Comparison of ENCODE assay signal across 8 cellular contexts in genomic region chr19:38266981-38267597, GRCh38. TPM values are rescaled to one million over a fixed set of nuclear protein-coding genes. Genes with fewer than 3 reads are reported as not detected.
DNase-seq lines count a peak whose midpoint lies in the region; ATAC-seq, FAIRE-seq and TF ChIP-seq lines count a peak whose summit lies in the region.

No MANE protein-coding gene starts in this region.

- TF ChIP-seq CTCF in fibroblast of pulmonary artery (IDR thresholded peaks at IDR 0.05; ENCODE audit: low read length, missing control alignments) (no peak), prostate gland (IDR thresholded peaks at IDR 0.05) (no peak)

- H3K36me3 ChIP-seq in prostate gland, result no peaks in the 10 kb centered on the region

- no peaks in the 10 kb centered on the region for H3K27me3 ChIP-seq in prostate gland (replicated peaks; ENCODE audit: insufficient read depth)

- no peak for ATAC-seq in HG02571 (IDR thresholded peaks at IDR 0.05; ENCODE audit: unreplicated experiment)
- no peak for ATAC-seq in HG02870 (IDR thresholded peaks at IDR 0.05; ENCODE audit: unreplicated experiment)

- H3K4me1 ChIP-seq in prostate gland (replicated peaks), result peaks cover 7% of the 10 kb centered on the region

- H3K4me3 ChIP-seq in fibroblast of pulmonary artery (replicated peaks; ENCODE audit: low read depth, low read length), result no peak overlapping the region
- peak overlapping the region; percentile 3 to 81 for H3K4me3 ChIP-seq in prostate gland

- FAIRE-seq in RCC 7860 (lab: Jason Lieb, UNC) (peak; percentile 48), GM19239 (lab: Jason Lieb, UNC) (no peak)

- intact Hi-C loops in prostate gland (cut with DNase I), result no loop called here

- WGBS in prostate gland, result 41% methylated on average over 12 of the region's 12 CpGs

- H3K9me3 ChIP-seq in prostate gland, result no peaks in the 10 kb centered on the region

- DNase-seq in ELR (ENCODE audit: low read depth) (peak; percentile 61), RCC 7860 (ENCODE audit: low spot score) (peak; percentile 63), fibroblast of pulmonary artery (ENCODE audit: low read depth) (peak; percentile 58), prostate gland (ENCODE audit: low spot score) (no peak), NCI-H748 (lab: John Stamatoyannopoulos, UW; ENCODE audit: unreplicated experiment) (no peak), GM19239 (ENCODE audit: insufficient read length, low spot score) (no peak)

- TF ChIP-seq POLR2A in prostate gland (IDR thresholded peaks at IDR 0.05), result no peak

- peak overlapping the region; percentile 92 to 93 for H3K27ac ChIP-seq in prostate gland

RNA-seq across cellular contexts. Expression of gene SPINT2, which starts 2.7 kb away (rescaled TPM):
- total RNA-seq in prostate gland, result 100 to 1,000 TPM; 349 to 932 TPM

RNA-seq across cellular contexts. Expression of gene PPP1R14A, which starts 10.9 kb away (rescaled TPM):
- 100 to 1,000 TPM in 1 of 2 donors, 10 to 100 TPM in 1; 44.1 to 151 TPM for total RNA-seq in prostate gland

RNA-seq across cellular contexts. Expression of gene C19orf33, which starts 37.0 kb away (rescaled TPM):
- 10 to 100 TPM in 1 of 2 donors, 1 to 10 TPM in 1; 9.7 to 15.5 TPM for total RNA-seq in prostate gland

RNA-seq across cellular contexts. Expression of gene DPF1, which starts 43.1 kb away (rescaled TPM):
- 1 to 10 TPM in 1 of 2 donors, not detected in 1; 1.8 TPM for total RNA-seq in prostate gland

RNA-seq across cellular contexts. Expression of gene YIF1B, which starts 48.7 kb away (rescaled TPM):
- total RNA-seq in prostate gland, result 10 to 100 TPM; 34.7 to 71.9 TPM

Comparison
In these comparisons a context has a peak if more than half of its experiments do, and no peak if none do; other contexts are left out.
1. DNase-seq: peak in ELR (single experiment), RCC 7860 (single experiment) and fibroblast of pulmonary artery (single experiment); none in prostate gland (single experiment), NCI-H748 (single experiment) and GM19239 (single experiment).